ENCODE assay signal across 12 cellular contexts in the genomic region with DNA sequence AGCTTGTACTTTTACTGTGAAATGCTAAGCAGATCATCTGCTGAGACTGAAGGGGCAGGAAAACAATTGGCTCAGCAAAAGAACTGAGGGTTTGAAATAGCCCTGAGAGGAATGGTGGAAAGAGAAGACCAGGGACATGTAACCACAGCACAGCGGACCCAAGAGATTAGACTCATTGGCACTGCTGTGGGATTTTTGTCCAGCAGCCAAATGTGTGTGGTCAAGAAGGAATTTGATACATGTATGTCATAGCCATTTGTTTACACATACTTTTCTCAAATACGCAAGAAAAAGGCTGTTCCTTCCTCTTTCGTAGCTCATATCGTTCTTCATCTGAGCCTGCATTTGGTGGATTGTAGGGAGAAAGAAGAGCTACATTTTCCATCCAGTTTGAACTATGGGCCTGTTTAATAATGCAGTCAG.
DNase-seq lines count a peak whose midpoint lies in the region; ATAC-seq and TF ChIP-seq lines count a peak whose summit lies in the region.
"Had no signal": no experiment of that assay in that cellular context is flagged by ENCODE, and none has a peak within 500 bp of the region (broad histone marks: within the 10 kb centered on the region; RNA-seq: fewer than 3 reads in every experiment).

No MANE protein-coding gene starts in this region.

- peaks cover 0 to 16% (median 11%) of the 10 kb centered on the region in 4 donors for H3K4me1 ChIP-seq in stomach

- in situ Hi-C loops in SK-MEL-5 (cut with HindIII; ENCODE audit: low pct_unique_long_range_greater_than_20kb, low sequenced_read_pairs): no loop called here

- H3K27ac ChIP-seq in stomach: peak overlapping the region in 2 of 5 donors; percentile 26 to 34
- H3K27ac ChIP-seq: 22Rv1, WERI-Rb-1 had no signal

- no peak for TF ChIP-seq EP300 in stomach (IDR thresholded peaks at IDR 0.05)

- ATAC-seq in HG03025 (IDR thresholded peaks at IDR 0.05; ENCODE audit: low FRiP score, unreplicated experiment): no peak
- no peak for ATAC-seq in HG02571 (IDR thresholded peaks at IDR 0.05; ENCODE audit: unreplicated experiment)
- ATAC-seq: activated naive CD8-positive, alpha-beta T cell treated with anti-CD3 and anti-CD28 coated beads, Interleukin-2, amount 50 U/mL, for 24 hours had no signal

- WGBS in stomach, 5 donors: 9 to 27% (median 16%) methylated on average over 4 of the region's 4 CpGs

- no peak for TF ChIP-seq POLR2A in stomach (IDR thresholded peaks at IDR 0.05)

- peak; percentile 28 for DNase-seq in DMS 273 (lab: John Stamatoyannopoulos, UW; ENCODE audit: unreplicated experiment)
- DNase-seq in DMS 273 treated with DMSO at 0.1 percent for 48 hours (lab: John Stamatoyannopoulos, UW): no peak
- peak; percentile 49 for DNase-seq in SK-MEL-5 (ENCODE audit: low read depth, low spot score)
- DNase-seq in fibroblast of mammary gland (ENCODE audit: low read depth): peak; percentile 97
- peak; percentile 60 for DNase-seq in stomach
- no peak for DNase-seq in germinal center (ENCODE audit: low spot score)
- DNase-seq: activated naive CD8-positive, alpha-beta T cell treated with anti-CD3 and anti-CD28 coated beads, Interleukin-2, amount 50 U/mL, for 24 hours; NCI-H2081; WERI-Rb-1 had no signal

- H3K27me3 ChIP-seq in stomach: no peaks in the 10 kb centered on the region

- intact Hi-C loops in stomach (cut with DNase I; ENCODE audit: low total_unique reads): no loop called here

- no peak for TF ChIP-seq CTCF in fibroblast of mammary gland (conservative IDR thresholded peaks at IDR 0.05; ENCODE audit: control insufficient read depth, insufficient read depth, low read depth, low read length)
- TF ChIP-seq CTCF in stomach (IDR thresholded peaks at IDR 0.05): no peak

- H3K36me3 ChIP-seq in stomach: no peaks in the 10 kb centered on the region
- H3K36me3 ChIP-seq: WERI-Rb-1 had no signal

- H3K4me3 ChIP-seq in fibroblast of mammary gland (ENCODE audit: control insufficient read depth, low read depth, low read length) (no peak overlapping the region), stomach (no peak overlapping the region)

- H3K9me3 ChIP-seq in stomach: peaks cover 0 to 5% (median 2%) of the 10 kb centered on the region in 4 donors

Comparison
In these comparisons a context has a peak if more than half of its experiments do, and no peak if none do; other contexts are left out.
1. DNase-seq: peak in DMS 273 (single experiment), SK-MEL-5 (single experiment), fibroblast of mammary gland (single experiment) and stomach (single experiment); none in DMS 273 treated with DMSO at 0.1 percent for 48 hours (single experiment) and germinal center (single experiment).